Comparison of ENCODE assay signal across 8 cellular contexts in genomic region chr17:44095647-44096496, GRCh38. TPM values are rescaled to one million over a fixed set of nuclear protein-coding genes. Genes with fewer than 3 reads are reported as not detected.
DNase-seq lines count a peak whose midpoint lies in the region; ATAC-seq and TF ChIP-seq lines count a peak whose summit lies in the region.

No MANE protein-coding gene starts in this region.

- ATAC-seq in left lung (peak; percentile 81), HG02840 (IDR thresholded peaks at IDR 0.05; ENCODE audit: low FRiP score, unreplicated experiment) (no peak), GM19452 (IDR thresholded peaks at IDR 0.05; ENCODE audit: unreplicated experiment) (no peak)

- intact Hi-C loops in dorsolateral prefrontal cortex (cut with DNase I) = loop anchor here in 1 of 2 donors (5.0 kb wide), 1 partner anchor 71 kb away; no protein-coding TSS in a partner anchor
- intact Hi-C loops in left lung (cut with DNase I) = no loop called here

- H3K36me3 ChIP-seq in MG63 (peaks cover 9% of the 10 kb centered on the region), left lung (peaks cover 0 to 28% of the 10 kb centered on the region in 2 donors), subcutaneous abdominal adipose tissue (ENCODE audit: control insufficient read depth in 5 of 5, insufficient read depth in 5 of 5, low read length in 5 of 5) (peaks cover 0 to 32% (median 26%) of the 10 kb centered on the region in 5 donors)

- peak overlapping the region; percentile 49 to 84 (median 62) for H3K9ac ChIP-seq in subcutaneous abdominal adipose tissue (ENCODE audit: low read length in 5 of 5)

- TF ChIP-seq CTCF in dorsolateral prefrontal cortex (IDR thresholded peaks at IDR 0.05 in 54 of 56, conservative IDR thresholded peaks at IDR 0.05 in 2 of 56; ENCODE audit: low read depth in 1 of 56, partially characterized antibody in 56 of 56) (peak in 12 of 56 donors; percentile 8 to 41 (median 20)), left lung (IDR thresholded peaks at IDR 0.05) (no peak)

- H3K27ac ChIP-seq in dorsolateral prefrontal cortex = peak overlapping the region; percentile 23 to 92 (median 82)
- peak overlapping the region; percentile 93 to 95 for H3K27ac ChIP-seq in left lung
- H3K27ac ChIP-seq in subcutaneous abdominal adipose tissue (ENCODE audit: low read depth, low read length) = peak overlapping the region; percentile 85

- no peaks in the 10 kb centered on the region for H3K27me3 ChIP-seq in MG63
- no peaks in the 10 kb centered on the region for H3K27me3 ChIP-seq in dorsolateral prefrontal cortex
- no peaks in the 10 kb centered on the region for H3K27me3 ChIP-seq in left lung
- no peaks in the 10 kb centered on the region for H3K27me3 ChIP-seq in subcutaneous abdominal adipose tissue (ENCODE audit: control insufficient read depth in 5 of 5, insufficient read depth in 4 of 5, low read length in 5 of 5)

- DNase-seq in Daoy (ENCODE audit: low read depth) (peak; percentile 91), MG63 (peak; percentile 94), SHP77 (lab: John Stamatoyannopoulos, UW) (peak; percentile 74 to 90), dorsolateral prefrontal cortex (peak in 8 of 10 donors; percentile 36 to 79 (median 68)), left lung (peak in 1 of 2 donors; percentile 75)

- H3K4me3 ChIP-seq in MG63 = peak overlapping the region; percentile 44
- peak overlapping the region in 43 of 59 donors; percentile 10 to 53 (median 29) for H3K4me3 ChIP-seq in dorsolateral prefrontal cortex
- H3K4me3 ChIP-seq in left lung = peak overlapping the region; percentile 5 to 25
- peak overlapping the region; percentile 13 to 73 (median 65) for H3K4me3 ChIP-seq in subcutaneous abdominal adipose tissue (ENCODE audit: low read depth in 1 of 5, low read length in 5 of 5)

- no peaks in the 10 kb centered on the region for H3K9me3 ChIP-seq in MG63
- no peaks in the 10 kb centered on the region for H3K9me3 ChIP-seq in left lung
- no peaks in the 10 kb centered on the region for H3K9me3 ChIP-seq in subcutaneous abdominal adipose tissue (ENCODE audit: control insufficient read depth in 5 of 5, low read length in 5 of 5)

- H3K4me1 ChIP-seq in left lung (peaks cover 33 to 48% of the 10 kb centered on the region in 2 donors), subcutaneous abdominal adipose tissue (ENCODE audit: control insufficient read depth in 5 of 5, insufficient read depth in 5 of 5, low read length in 5 of 5) (peaks cover 8 to 40% (median 32%) of the 10 kb centered on the region in 5 donors)

RNA-seq across cellular contexts. Expression of gene G6PC3, which starts 25.3 kb away (rescaled TPM):
- total RNA-seq in Daoy (2014; rRNA removed; shearing (Covaris generic)) = 22.6 and 30.1 TPM in 2 replicates
- total RNA-seq in MG63 (2014; rRNA removed; shearing (Covaris generic); ENCODE audit: low replicate concordance) = 9.4 and 22.8 TPM in 2 replicates
- 10 to 100 TPM; 29.8 to 60.2 (median 41.8) TPM for total RNA-seq in dorsolateral prefrontal cortex
- 10 to 100 TPM; 47.4 to 62.6 TPM for total RNA-seq in left lung

RNA-seq across cellular contexts. Expression of gene HDAC5, which starts 27.6 kb away (rescaled TPM):
- 24.0 and 33.1 TPM in 2 replicates for total RNA-seq in Daoy (2014; rRNA removed; shearing (Covaris generic))
- total RNA-seq in MG63 (2014; rRNA removed; shearing (Covaris generic); ENCODE audit: low replicate concordance) = 31.9 and 50.4 TPM in 2 replicates
- total RNA-seq in dorsolateral prefrontal cortex = 100 to 1,000 TPM in 88 of 120 experiments, 10 to 100 TPM in 32; 70.3 to 155 (median 110) TPM
- 10 to 100 TPM; 28.0 to 43.5 TPM for total RNA-seq in left lung

RNA-seq across cellular contexts. Expression of gene LSM12, which starts 29.4 kb away (rescaled TPM):
- total RNA-seq in Daoy (2014; rRNA removed; shearing (Covaris generic)) = 41.0 and 42.6 TPM in 2 replicates
- 107 and 128 TPM in 2 replicates for total RNA-seq in MG63 (2014; rRNA removed; shearing (Covaris generic); ENCODE audit: low replicate concordance)
- total RNA-seq in dorsolateral prefrontal cortex (10 to 100 TPM; 27.5 to 55.0 (median 39.7) TPM), left lung (10 to 100 TPM; 47.6 to 53.2 TPM)

RNA-seq across cellular contexts. Expression of gene HROB, which starts 45.9 kb away (rescaled TPM):
- 4.3 and 7.9 TPM in 2 replicates for total RNA-seq in Daoy (2014; rRNA removed; shearing (Covaris generic))
- 3.8 and 6.5 TPM in 2 replicates for total RNA-seq in MG63 (2014; rRNA removed; shearing (Covaris generic); ENCODE audit: low replicate concordance)
- total RNA-seq in dorsolateral prefrontal cortex (1 to 10 TPM in 35 of 120 experiments, under 1 TPM in 74, not detected in 11; 0.19 to 2.8 (median 0.78) TPM), left lung (1 to 10 TPM; 2.3 to 2.7 TPM)

Comparison
In these comparisons a context has a peak if more than half of its experiments do, and no peak if none do; other contexts are left out.
1. H3K4me3 ChIP-seq: peak in every context shown above with its lines; median percentile 65 in subcutaneous abdominal adipose tissue; 44 in MG63; 29 in dorsolateral prefrontal cortex; 15 in left lung.